10 cellular contexts compared by ENCODE assay signal in genomic region chr11:7572001-7572712, GRCh38. TPM values are rescaled to one million over a fixed set of nuclear protein-coding genes. Genes with fewer than 3 reads are reported as not detected.
A peak's percentile ranks its signal among the peaks of the same experiment; 100 is the strongest.
DNase-seq lines count a peak whose midpoint lies in the region; ATAC-seq, FAIRE-seq and TF ChIP-seq lines count a peak whose summit lies in the region.
"Had no signal": no experiment of that assay in that cellular context is flagged by ENCODE, and none has a peak within 500 bp of the region (broad histone marks: within the 10 kb centered on the region; RNA-seq: fewer than 3 reads in every experiment).

No MANE protein-coding gene starts in this region.

- peaks cover 54% of the 10 kb centered on the region for H3K4me1 ChIP-seq in PC-9 (replicated peaks; ENCODE audit: insufficient read depth)

- no peaks in the 10 kb centered on the region for H3K79me2 ChIP-seq in PC-9 (ENCODE audit: low read depth)

- intact Hi-C loops in PC-9 (cut with micrococcal nuclease; ENCODE audit: unreplicated experiment) = loop anchor here (1.0 kb wide), 1 partner anchor 33 kb away; no protein-coding TSS in a partner anchor

- BruUV-seq in PC-9 (replicated peaks; lab: Mats Ljungman, UMichigan) = no TSS peak

- H4K20me1 ChIP-seq in PC-9 (ENCODE audit: insufficient read depth) = no peaks in the 10 kb centered on the region

- peak overlapping the region; percentile 65 for H3K4me2 ChIP-seq in PC-9

- H2AFZ ChIP-seq in PC-9 = no peak overlapping the region

- POLR2A ChIA-PET in PC-9 (lab: Charles Lee; ENCODE audit: unreplicated experiment) = no interaction called here
- POLR2A ChIA-PET in activated CD8-positive, alpha-beta T cell treated with anti-CD3 and anti-CD28 coated beads, Interleukin-2, amount 10 ng/mL, durations not matched to agents 7 days and 5 days (lab: Charles Lee) = no interaction called here

- H3K9me3 ChIP-seq in PC-9 (ENCODE audit: insufficient read depth, low read depth) = no peaks in the 10 kb centered on the region
- H3K9me3 ChIP-seq: neutrophil had no signal

- H3K4me3 ChIP-seq in PC-9 = no peak overlapping the region

- peaks cover 17% of the 10 kb centered on the region for H3K4me1 Mint-ChIP-seq in glutamatergic neuron (ENCODE audit: low read depth, unreplicated experiment)
- H3K4me1 Mint-ChIP-seq in progenitor cell of endocrine pancreas (ENCODE audit: low read depth) = peaks cover 70% of the 10 kb centered on the region
- H3K4me1 Mint-ChIP-seq in activated CD8-positive, alpha-beta T cell treated with anti-CD3 and anti-CD28 coated beads, Interleukin-2, amount 10 ng/mL, durations not matched to agents 7 days and 5 days (ENCODE audit: low read depth) = peaks cover 19% of the 10 kb centered on the region

- H3K9me3 Mint-ChIP-seq in glutamatergic neuron (ENCODE audit: unreplicated experiment) (peaks cover 7% of the 10 kb centered on the region), progenitor cell of endocrine pancreas (ENCODE audit: low read depth) (peaks cover 3% of the 10 kb centered on the region)
- H3K9me3 Mint-ChIP-seq in activated CD8-positive, alpha-beta T cell treated with anti-CD3 and anti-CD28 coated beads, Interleukin-2, amount 10 ng/mL, durations not matched to agents 7 days and 5 days (ENCODE audit: insufficient read depth) = no peaks in the 10 kb centered on the region

- TF ChIP-seq CTCF in PC-9 (conservative IDR thresholded peaks at IDR 0.05) = peak; percentile 0; the same call in 1 of the 2 replicates
- TF ChIP-seq CTCF in glutamatergic neuron (IDR thresholded peaks at IDR 0.05; ENCODE audit: partially characterized antibody, unreplicated experiment) = peak; percentile 47
- TF ChIP-seq CTCF in progenitor cell of endocrine pancreas (IDR thresholded peaks at IDR 0.05; ENCODE audit: unreplicated experiment) = no peak

- no peak for TF ChIP-seq POLR2A in H54 (IDR thresholded peaks at IDR 0.05; ENCODE audit: low read depth, low read length)

- H3K9me2 ChIP-seq in PC-9 (ENCODE audit: insufficient read depth) = no peaks in the 10 kb centered on the region

- no peaks in the 10 kb centered on the region for H3K36me3 Mint-ChIP-seq in glutamatergic neuron (ENCODE audit: unreplicated experiment)
- peaks cover 6% of the 10 kb centered on the region for H3K36me3 Mint-ChIP-seq in progenitor cell of endocrine pancreas (ENCODE audit: insufficient read depth)
- H3K36me3 Mint-ChIP-seq in activated CD8-positive, alpha-beta T cell treated with anti-CD3 and anti-CD28 coated beads, Interleukin-2, amount 10 ng/mL, durations not matched to agents 7 days and 5 days (ENCODE audit: low read depth) = no peaks in the 10 kb centered on the region

- no peak overlapping the region for H3K4me3 Mint-ChIP-seq in glutamatergic neuron (ENCODE audit: unreplicated experiment)
- peak overlapping the region; percentile 8 for H3K4me3 Mint-ChIP-seq in progenitor cell of endocrine pancreas (ENCODE audit: low read depth)
- H3K4me3 Mint-ChIP-seq in activated CD8-positive, alpha-beta T cell treated with anti-CD3 and anti-CD28 coated beads, Interleukin-2, amount 10 ng/mL, durations not matched to agents 7 days and 5 days = no peak overlapping the region
- H3K4me3 Mint-ChIP-seq: CD8-positive, alpha-beta T cell had no signal

- CTCF ChIA-PET in PC-9 (lab: Charles Lee) = interaction anchor here (0.7 to 1.5 kb wide), 6 partner anchors 41 to 214 kb away, joined by 3 to 20 read pairs (median 4); no protein-coding TSS in a partner anchor
- CTCF ChIA-PET in activated CD8-positive, alpha-beta T cell treated with anti-CD3 and anti-CD28 coated beads, Interleukin-2, amount 10 ng/mL, durations not matched to agents 7 days and 5 days (lab: Charles Lee) = interaction anchor here (0.9 to 2.2 kb wide), 3 partner anchors 8 to 94 kb away, joined by 3 to 6 read pairs (median 3); no protein-coding TSS in a partner anchor

- peaks cover 15% of the 10 kb centered on the region for H3F3A ChIP-seq in PC-9 (ENCODE audit: insufficient read depth, low read depth)

- H3K27me3 ChIP-seq in PC-9 (ENCODE audit: insufficient read depth, low read depth) = no peaks in the 10 kb centered on the region

- no peak for FAIRE-seq in H54 (lab: Jason Lieb, UNC)

- DNase-seq in Daoy (ENCODE audit: low read depth) = peak; percentile 41
- DNase-seq in PC-9 = peak; percentile 12 to 90
- no peak for DNase-seq in glutamatergic neuron
- DNase-seq in progenitor cell of endocrine pancreas (ENCODE audit: low spot score, unreplicated experiment) = no peak
- no peak for DNase-seq in amygdala (lab: John Stamatoyannopoulos, UW)
- no peak for DNase-seq in activated CD8-positive, alpha-beta T cell treated with anti-CD3 and anti-CD28 coated beads, Interleukin-2, amount 10 ng/mL, durations not matched to agents 7 days and 5 days
- DNase-seq in H54 (ENCODE audit: insufficient read length, low spot score) = no peak
- DNase-seq: CD8-positive, alpha-beta T cell had no signal

- H3K27ac Mint-ChIP-seq in glutamatergic neuron (ENCODE audit: unreplicated experiment) (peak overlapping the region; percentile 44), progenitor cell of endocrine pancreas (peak overlapping the region; percentile 98)
- no peak overlapping the region for H3K27ac Mint-ChIP-seq in activated CD8-positive, alpha-beta T cell treated with anti-CD3 and anti-CD28 coated beads, Interleukin-2, amount 10 ng/mL, durations not matched to agents 7 days and 5 days
- H3K27ac Mint-ChIP-seq: CD8-positive, alpha-beta T cell had no signal

- no peaks in the 10 kb centered on the region for H3K36me3 ChIP-seq in PC-9 (ENCODE audit: low read depth)
- H3K36me3 ChIP-seq: neutrophil had no signal

- H3K27me3 Mint-ChIP-seq in glutamatergic neuron (ENCODE audit: unreplicated experiment) (peaks cover 2% of the 10 kb centered on the region), progenitor cell of endocrine pancreas (no peaks in the 10 kb centered on the region)
- H3K27me3 Mint-ChIP-seq in activated CD8-positive, alpha-beta T cell treated with anti-CD3 and anti-CD28 coated beads, Interleukin-2, amount 10 ng/mL, durations not matched to agents 7 days and 5 days (ENCODE audit: low read depth) = peaks cover 25% of the 10 kb centered on the region

- peak overlapping the region; percentile 71 for H3K27ac ChIP-seq in PC-9
- H3K27ac ChIP-seq: neutrophil had no signal

- ATAC-seq in HG02642 (IDR thresholded peaks at IDR 0.05; ENCODE audit: poor library complexity, unreplicated experiment) = no peak
- no peak for ATAC-seq in activated CD8-positive, alpha-beta T cell treated with anti-CD3 and anti-CD28 coated beads, Interleukin-2, amount 10 ng/mL, durations not matched to agents 7 days and 5 days
- ATAC-seq: CD8-positive, alpha-beta T cell had no signal

RNA-seq across cellular contexts. Expression of gene PPFIBP2, which starts 58.4 kb away (rescaled TPM):
- total RNA-seq in Daoy (2014; rRNA removed; shearing (Covaris generic)) = 2.2 and 4.2 TPM in 2 replicates
- total RNA-seq in PC-9 (2021) (13.6 and 13.9 TPM in 2 replicates), glutamatergic neuron (ENCODE audit: unreplicated experiment) (1.5 TPM), progenitor cell of endocrine pancreas (64.1 and 66.4 TPM in 2 replicates)
- 10 to 100 TPM; 11.2 to 12.1 TPM for total RNA-seq in activated CD8-positive, alpha-beta T cell treated with anti-CD3 and anti-CD28 coated beads, Interleukin-2, amount 10 ng/mL, durations not matched to agents 7 days and 5 days

Comparison
In these comparisons a context has a peak if more than half of its experiments do, and no peak if none do; other contexts are left out.
1. DNase-seq: peak in Daoy (single experiment) and PC-9 (2 of 2); none in glutamatergic neuron (single experiment), progenitor cell of endocrine pancreas (single experiment), amygdala (0 of 56), activated CD8-positive, alpha-beta T cell treated with anti-CD3 and anti-CD28 coated beads, Interleukin-2, amount 10 ng/mL, durations not matched to agents 7 days and 5 days (single experiment) and H54 (single experiment).